ENCODE assay signal across 12 cellular contexts in genomic region chr12:93315907-93316622, GRCh38.
DNase-seq lines count a peak whose midpoint lies in the region; ATAC-seq, FAIRE-seq and TF ChIP-seq lines count a peak whose summit lies in the region.
"Had no signal": no experiment of that assay in that cellular context is flagged by ENCODE, and none has a peak within 500 bp of the region (broad histone marks: within the 10 kb centered on the region; RNA-seq: fewer than 3 reads in every experiment).

No MANE protein-coding gene starts in this region.

- peak; percentile 91 for FAIRE-seq in K562 (lab: Jason Lieb, UNC)

- H3K9me2 ChIP-seq in Loucy (replicated peaks; ENCODE audit: low read depth, low read length) = no peaks in the 10 kb centered on the region

- H3K4me2 ChIP-seq in Loucy (ENCODE audit: low read depth, low read length, poor library complexity, severe bottlenecking) (no peak overlapping the region), K562 (ENCODE audit: insufficient read depth, low read length) (peak overlapping the region; percentile 98)

- no peaks in the 10 kb centered on the region for H3K9me3 Mint-ChIP-seq in CD8-positive, alpha-beta memory T cell
- no peaks in the 10 kb centered on the region for H3K9me3 Mint-ChIP-seq in activated naive CD8-positive, alpha-beta T cell treated with anti-CD3 and anti-CD28 coated beads for 36 hours

- no peaks in the 10 kb centered on the region for H3K4me1 ChIP-seq in CD8-positive, alpha-beta memory T cell (ENCODE audit: insufficient read depth, low read length)
- H3K4me1 ChIP-seq in Loucy (ENCODE audit: insufficient read depth, low read length, poor library complexity, severe bottlenecking) (no peaks in the 10 kb centered on the region), K562 (replicated peaks in 1 of 2; ENCODE audit: control insufficient read depth in 2 of 2, insufficient read depth in 2 of 2, low read length in 2 of 2) (peaks cover 26 to 63% of the 10 kb centered on the region in 2 experiments), mucosa of stomach (ENCODE audit: control insufficient read depth, insufficient read depth, low read length) (peaks cover 37% of the 10 kb centered on the region), BE2C (peaks cover 10% of the 10 kb centered on the region)

- no peaks in the 10 kb centered on the region for H3K9me3 ChIP-seq in CD8-positive, alpha-beta memory T cell (ENCODE audit: low read length)
- H3K9me3 ChIP-seq in Loucy (ENCODE audit: insufficient read depth, low read depth, low read length) (no peaks in the 10 kb centered on the region), K562 (replicated peaks; ENCODE audit: control insufficient read depth, insufficient read depth, low read depth, low read length) (no peaks in the 10 kb centered on the region), mucosa of stomach (ENCODE audit: control insufficient read depth, low read length) (no peaks in the 10 kb centered on the region), BE2C (no peaks in the 10 kb centered on the region)

- ATAC-seq in K562 (peak; percentile 75), HG03025 (IDR thresholded peaks at IDR 0.05; ENCODE audit: low FRiP score, unreplicated experiment) (no peak)

- in situ Hi-C loops in K562 (cut with MboI) = no loop called here

- H3K27me3 Mint-ChIP-seq in CD8-positive, alpha-beta memory T cell = peaks cover 0 to 5% of the 10 kb centered on the region in 2 donors
- H3K27me3 Mint-ChIP-seq in activated naive CD8-positive, alpha-beta T cell treated with anti-CD3 and anti-CD28 coated beads for 36 hours = no peaks in the 10 kb centered on the region

- H3K27ac Mint-ChIP-seq in CD8-positive, alpha-beta memory T cell = no peak overlapping the region
- H3K27ac Mint-ChIP-seq in activated naive CD8-positive, alpha-beta T cell treated with anti-CD3 and anti-CD28 coated beads for 36 hours = no peak overlapping the region

- TF ChIP-seq EP300 in K562 (IDR thresholded peaks at IDR 0.05; ENCODE audit: low read length) = peak; percentile 96

- H3K36me3 Mint-ChIP-seq in CD8-positive, alpha-beta memory T cell = no peaks in the 10 kb centered on the region
- H3K36me3 Mint-ChIP-seq in activated naive CD8-positive, alpha-beta T cell treated with anti-CD3 and anti-CD28 coated beads for 36 hours = no peaks in the 10 kb centered on the region

- no peak for TF ChIP-seq CTCF in Loucy (conservative IDR thresholded peaks at IDR 0.05; ENCODE audit: low read length)
- no peak for TF ChIP-seq CTCF in K562 (IDR thresholded peaks at IDR 0.05 in 2 of 3, conservative IDR thresholded peaks at IDR 0.05 in 1 of 3; ENCODE audit: insufficient read depth in 2 of 3, low read depth in 1 of 3, low read length in 3 of 3)
- no peak for TF ChIP-seq CTCF in BE2C (IDR thresholded peaks at IDR 0.05; ENCODE audit: low read depth, low read length)

- CTCF ChIA-PET in CD8-positive, alpha-beta memory T cell (lab: Charles Lee) = no interaction called here
- CTCF ChIA-PET in K562 (lab: Yijun Ruan, JAX; ENCODE audit: low intra/inter-chr PET ratio) = no interaction called here

- 0% methylated on average over 4 of the region's 4 CpGs for WGBS in K562 (ENCODE audit: insufficient coverage, low coverage, missing lambda C conversion rate)

- no peak overlapping the region for H3K4me3 Mint-ChIP-seq in CD8-positive, alpha-beta memory T cell
- H3K4me3 Mint-ChIP-seq in activated naive CD8-positive, alpha-beta T cell treated with anti-CD3 and anti-CD28 coated beads for 36 hours = no peak overlapping the region

- peak; percentile 25 to 45; a peak in 2 of 4 replicates for TF ChIP-seq RAD21 in K562 (CRISPR knock-in tag; conservative IDR thresholded peaks at IDR 0.05 in 1 of 2, IDR thresholded peaks at IDR 0.05 in 1 of 2)

- BruUV-seq in K562 (replicated peaks; lab: Mats Ljungman, UMichigan) = no TSS peak

- peaks cover 0 to 4% (median 0%) of the 10 kb centered on the region in 3 donors for H3K4me1 Mint-ChIP-seq in CD8-positive, alpha-beta memory T cell
- H3K4me1 Mint-ChIP-seq in activated naive CD8-positive, alpha-beta T cell treated with anti-CD3 and anti-CD28 coated beads for 36 hours = peaks cover 4% of the 10 kb centered on the region

- TF ChIP-seq POLR2A in K562 (conservative IDR thresholded peaks at IDR 0.05) = no peak

- intact Hi-C loops in K562 (cut with micrococcal nuclease) = loop anchor here (1.0 to 10.0 kb wide), 7 partner anchors 61 to 531 kb away; partner anchors contain the start of genes EEA1 and NUDT4

- H3K36me3 ChIP-seq in CD8-positive, alpha-beta memory T cell (ENCODE audit: insufficient read depth, low read length) = no peaks in the 10 kb centered on the region
- H3K36me3 ChIP-seq in Loucy (ENCODE audit: insufficient read depth, low read length) = no peaks in the 10 kb centered on the region
- no peaks in the 10 kb centered on the region for H3K36me3 ChIP-seq in K562 (ENCODE audit: control insufficient read depth, insufficient read depth, low read length)
- no peaks in the 10 kb centered on the region for H3K36me3 ChIP-seq in mucosa of stomach (ENCODE audit: control insufficient read depth, insufficient read depth, low read length)
- H3K36me3 ChIP-seq in BE2C = no peaks in the 10 kb centered on the region

- no peaks in the 10 kb centered on the region for H3F3A ChIP-seq in Loucy (ENCODE audit: low read depth)

- no peak overlapping the region for H3K4me3 ChIP-seq in CD8-positive, alpha-beta memory T cell (ENCODE audit: low read length)
- H3K4me3 ChIP-seq in Loucy (ENCODE audit: low read length, poor library complexity, severe bottlenecking) = no peak overlapping the region
- peak overlapping the region; percentile 39 for H3K4me3 ChIP-seq in K562
- H3K4me3 ChIP-seq in mucosa of stomach (ENCODE audit: low read length) = no peak overlapping the region
- H3K4me3 ChIP-seq in BE2C (ENCODE audit: low read depth, low read length) = no peak overlapping the region

- H3K27me3 ChIP-seq in CD8-positive, alpha-beta memory T cell (ENCODE audit: insufficient read depth, low read length, poor library complexity, severe bottlenecking) = no peaks in the 10 kb centered on the region
- H3K27me3 ChIP-seq in Loucy (ENCODE audit: insufficient read depth, low read length, poor library complexity, severe bottlenecking) (no peaks in the 10 kb centered on the region), K562 (ENCODE audit: control insufficient read depth in 2 of 2, insufficient read depth in 2 of 2, low read length in 2 of 2) (no peaks in the 10 kb centered on the region), mucosa of stomach (ENCODE audit: control insufficient read depth, insufficient read depth, low read length) (no peaks in the 10 kb centered on the region), BE2C (no peaks in the 10 kb centered on the region)

- no peaks in the 10 kb centered on the region for H3K9me1 ChIP-seq in K562 (ENCODE audit: control insufficient read depth, insufficient read depth, low read length)

- H3K27ac ChIP-seq in CD8-positive, alpha-beta memory T cell (ENCODE audit: low read depth, low read length) = peak overlapping the region; percentile 78
- peak overlapping the region; percentile 96 for H3K27ac ChIP-seq in K562 (ENCODE audit: extremely low read depth, low read depth, low read length)

- DNase-seq in CD8-positive, alpha-beta memory T cell = no peak
- DNase-seq in K562 (ENCODE audit: extremely low read depth in 1 of 4, low spot score in 3 of 4) (peak; percentile 43 to 91 (median 66)), BE2C (no peak)
- DNase-seq in activated naive CD8-positive, alpha-beta T cell treated with anti-CD3 and anti-CD28 coated beads for 36 hours = no peak
- DNase-seq in activated CD4-positive, alpha-beta T cell treated with anti-CD3 and anti-CD28 coated beads for 48 hours = no peak
- DNase-seq: amygdala, DMS 273 treated with DMSO at 0.1 percent for 48 hours, NCI-H1436, NCI-H345 had no signal

- H3K9ac ChIP-seq in Loucy (ENCODE audit: low read depth, low read length, poor library complexity, severe bottlenecking) (no peak overlapping the region), K562 (ENCODE audit: insufficient read depth in 1 of 2, low read depth in 2 of 2, low read length in 2 of 2) (peak overlapping the region in 1 of 2 experiments; percentile 94; a peak in 2 of 4 replicates), mucosa of stomach (ENCODE audit: low read length) (peak overlapping the region; percentile 7)

- peak overlapping the region; percentile 16; the same call in 1 of the 2 replicates for H2AFZ ChIP-seq in Loucy (ENCODE audit: low read length)
- H2AFZ ChIP-seq in K562 (ENCODE audit: low read depth, low read length) = peak overlapping the region; percentile 81; the same call in 1 of the 2 replicates

- no peaks in the 10 kb centered on the region for H4K20me1 ChIP-seq in Loucy (ENCODE audit: insufficient read depth, low read length, poor library complexity, severe bottlenecking)
- no peaks in the 10 kb centered on the region for H4K20me1 ChIP-seq in K562 (replicated peaks; ENCODE audit: control insufficient read depth, insufficient read depth, low read length)

- H3K79me2 ChIP-seq in Loucy (ENCODE audit: insufficient read depth, low read length) (no peaks in the 10 kb centered on the region), K562 (ENCODE audit: control insufficient read depth, insufficient read depth, low read length) (peaks cover 7% of the 10 kb centered on the region; the same call in 2 of the 3 replicates)

- POLR2A ChIA-PET in CD8-positive, alpha-beta memory T cell (lab: Charles Lee) = no interaction called here
- POLR2A ChIA-PET in K562 (lab: Yijun Ruan, JAX) = interaction anchor here (0.6 to 3.1 kb wide), 18 partner anchors 10 to 326 kb away, joined by 3 to 24 read pairs (median 4); no protein-coding TSS in a partner anchor

TF ChIP-seq in K562, 482 proteins besides CTCF, POLR2A, EP300 and RAD21 (continues in another document):
- TF ChIP-seq ZNF12 (CRISPR knock-in tag; IDR thresholded peaks at IDR 0.05) (no peak), NR2C1 (IDR thresholded peaks at IDR 0.05) (no peak; the same call in 1 of the 2 replicates), NR2C1 (tag; IDR thresholded peaks at IDR 0.05) (peak; percentile 58), PURB (CRISPR knock-in tag; IDR thresholded peaks at IDR 0.05; ENCODE audit: low read depth) (no peak), FOXM1 (IDR thresholded peaks at IDR 0.05; ENCODE audit: low read depth) (peak; percentile 86), FOXM1 (CRISPR knock-in tag; IDR thresholded peaks at IDR 0.05; ENCODE audit: low read depth) (no peak), ZNF174 (CRISPR knock-in tag; IDR thresholded peaks at IDR 0.05) (no peak), TAL1 (IDR thresholded peaks at IDR 0.05) (peak; percentile 96), YBX1 (IDR thresholded peaks at IDR 0.05) (no peak), MEF2A (IDR thresholded peaks at IDR 0.05; ENCODE audit: control insufficient read depth, low read depth, low read length) (peak; percentile 53), ZNF57 (CRISPR knock-in tag; IDR thresholded peaks at IDR 0.05) (no peak), MXI1 (IDR thresholded peaks at IDR 0.05; ENCODE audit: low read depth, low read length) (peak; percentile 56; the same call in 1 of the 2 replicates), E2F3 (CRISPR knock-in tag; IDR thresholded peaks at IDR 0.05) (no peak)

Comparison
In these comparisons a context has a peak if more than half of its experiments do, and no peak if none do; other contexts are left out.
1. DNase-seq: peak in K562 (4 of 4); none in CD8-positive, alpha-beta memory T cell (0 of 5), BE2C (single experiment), activated naive CD8-positive, alpha-beta T cell treated with anti-CD3 and anti-CD28 coated beads for 36 hours (single experiment) and activated CD4-positive, alpha-beta T cell treated with anti-CD3 and anti-CD28 coated beads for 48 hours (single experiment).